8 cellular contexts compared by ENCODE assay signal in genomic region chr6:139882234-139882633, GRCh38.
DNase-seq lines count a peak whose midpoint lies in the region; ATAC-seq and TF ChIP-seq lines count a peak whose summit lies in the region.

No MANE protein-coding gene starts in this region.

- peaks cover 44% of the 10 kb centered on the region for H3K4me1 Mint-ChIP-seq in brain
- H3K4me1 Mint-ChIP-seq in mesothelial cell of epicardium: peaks cover 40% of the 10 kb centered on the region
- H3K4me1 Mint-ChIP-seq in stimulated activated effector memory CD8-positive, alpha-beta T cell treated with anti-CD3 and anti-CD28 coated beads, Interleukin-12 subunit alpha, Interleukin-12 subunit beta, amount 100 ng/mL, for 72 hours: no peaks in the 10 kb centered on the region
- peaks cover 2 to 11% (median 3%) of the 10 kb centered on the region in 3 donors for H3K4me1 Mint-ChIP-seq in T-cell

- H3K27me3 Mint-ChIP-seq in brain (no peaks in the 10 kb centered on the region), mesothelial cell of epicardium (ENCODE audit: low read depth) (no peaks in the 10 kb centered on the region), T-cell (peaks cover 0 to 10% of the 10 kb centered on the region in 2 donors)

- H3K27me3 ChIP-seq in BLaER1 treated with 17β-estradiol and CSF1 and Interleukin-3, amounts not matched to agents 10 nM and 100 nM: no peaks in the 10 kb centered on the region
- H3K27me3 ChIP-seq in HUES48 (ENCODE audit: control insufficient read depth, insufficient read depth, low read length): no peaks in the 10 kb centered on the region

- peak in 1 of 2 experiments; percentile 40 for DNase-seq in mesothelial cell of epicardium (ENCODE audit: low spot score in 2 of 2, unreplicated experiment in 2 of 2)
- DNase-seq in medulla oblongata (ENCODE audit: extremely low spot score): no peak
- DNase-seq in stimulated activated effector memory CD8-positive, alpha-beta T cell treated with anti-CD3 and anti-CD28 coated beads, Interleukin-12 subunit alpha, Interleukin-12 subunit beta, amount 100 ng/mL, for 72 hours (ENCODE audit: low spot score in 2 of 2): no peak
- DNase-seq in T-cell: no peak

- TF ChIP-seq CTCF in brain (conservative IDR thresholded peaks at IDR 0.05) (no peak), mesothelial cell of epicardium (IDR thresholded peaks at IDR 0.05; ENCODE audit: unreplicated experiment) (no peak)

- no peaks in the 10 kb centered on the region for H3K9me3 ChIP-seq in BLaER1 treated with 17β-estradiol and CSF1 and Interleukin-3, amounts not matched to agents 10 nM and 100 nM (replicated peaks in 1 of 11)
- H3K9me3 ChIP-seq in HUES48 (ENCODE audit: control insufficient read depth, insufficient read depth, low read length): no peaks in the 10 kb centered on the region

- CTCF ChIA-PET in T-cell (lab: Charles Lee): interaction anchor here in 1 of 2 donors (0.6 kb wide), 1 partner anchor 391 kb away, joined by 5 read pairs; no protein-coding TSS in a partner anchor

- peaks cover 14 to 45% (median 16%) of the 10 kb centered on the region in 10 experiments for H3K4me1 ChIP-seq in BLaER1 treated with 17β-estradiol and CSF1 and Interleukin-3, amounts not matched to agents 10 nM and 100 nM
- H3K4me1 ChIP-seq in HUES48 (ENCODE audit: control insufficient read depth, insufficient read depth, low read length): peaks cover 57% of the 10 kb centered on the region

- H3K4me2 ChIP-seq in BLaER1 treated with 17β-estradiol and CSF1 and Interleukin-3, amounts not matched to agents 10 nM and 100 nM: peak overlapping the region; percentile 2 to 82 (median 31); a peak in 16 of 22 replicates

- H3K4me3 ChIP-seq in BLaER1 treated with 17β-estradiol and CSF1 and Interleukin-3, amounts not matched to agents 10 nM and 100 nM: no peak overlapping the region
- H3K4me3 ChIP-seq in HUES48 (ENCODE audit: low read depth, low read length): 0 out of 2 replicates have a peak overlapping the region, but pooled peaks have one; percentile 8

- no peaks in the 10 kb centered on the region for H4K20me1 ChIP-seq in BLaER1 treated with 17β-estradiol and CSF1 and Interleukin-3, amounts not matched to agents 10 nM and 100 nM

- ATAC-seq in HG03442 (IDR thresholded peaks at IDR 0.05; ENCODE audit: unreplicated experiment) (no peak), T-cell (replicated peaks in 1 of 4) (no peak)
- ATAC-seq in stimulated activated effector memory CD8-positive, alpha-beta T cell treated with anti-CD3 and anti-CD28 coated beads, Interleukin-12 subunit alpha, Interleukin-12 subunit beta, amount 100 ng/mL, for 72 hours: no peak

- H3K36me3 Mint-ChIP-seq in brain (no peaks in the 10 kb centered on the region), mesothelial cell of epicardium (no peaks in the 10 kb centered on the region), T-cell (no peaks in the 10 kb centered on the region)
- H3K36me3 Mint-ChIP-seq in stimulated activated effector memory CD8-positive, alpha-beta T cell treated with anti-CD3 and anti-CD28 coated beads, Interleukin-12 subunit alpha, Interleukin-12 subunit beta, amount 100 ng/mL, for 72 hours: no peaks in the 10 kb centered on the region

- no peaks in the 10 kb centered on the region for H3K36me3 ChIP-seq in BLaER1 treated with 17β-estradiol and CSF1 and Interleukin-3, amounts not matched to agents 10 nM and 100 nM
- no peaks in the 10 kb centered on the region for H3K36me3 ChIP-seq in HUES48 (ENCODE audit: control insufficient read depth, insufficient read depth, low read length)

- peaks cover 0 to 2% (median 0%) of the 10 kb centered on the region in 5 experiments for H3K9me3 Mint-ChIP-seq in brain
- no peaks in the 10 kb centered on the region for H3K9me3 Mint-ChIP-seq in mesothelial cell of epicardium
- H3K9me3 Mint-ChIP-seq in stimulated activated effector memory CD8-positive, alpha-beta T cell treated with anti-CD3 and anti-CD28 coated beads, Interleukin-12 subunit alpha, Interleukin-12 subunit beta, amount 100 ng/mL, for 72 hours: no peaks in the 10 kb centered on the region
- no peaks in the 10 kb centered on the region for H3K9me3 Mint-ChIP-seq in T-cell

- POLR2A ChIA-PET in T-cell (lab: Charles Lee): no interaction called here

- peak overlapping the region in 3 of 5 experiments; percentile 1 to 50 (median 44) for H3K4me3 Mint-ChIP-seq in brain
- H3K4me3 Mint-ChIP-seq in mesothelial cell of epicardium: peak overlapping the region; percentile 10
- H3K4me3 Mint-ChIP-seq in stimulated activated effector memory CD8-positive, alpha-beta T cell treated with anti-CD3 and anti-CD28 coated beads, Interleukin-12 subunit alpha, Interleukin-12 subunit beta, amount 100 ng/mL, for 72 hours: no peak overlapping the region
- H3K4me3 Mint-ChIP-seq in T-cell: peak overlapping the region in 1 of 3 donors; percentile 6

- H3K27ac Mint-ChIP-seq in brain (peak overlapping the region; percentile 57 to 97 (median 82)), mesothelial cell of epicardium (peak overlapping the region; percentile 86), T-cell (no peak overlapping the region)
- no peak overlapping the region for H3K27ac Mint-ChIP-seq in stimulated activated effector memory CD8-positive, alpha-beta T cell treated with anti-CD3 and anti-CD28 coated beads, Interleukin-12 subunit alpha, Interleukin-12 subunit beta, amount 100 ng/mL, for 72 hours

- H3K27ac ChIP-seq in BLaER1 treated with 17β-estradiol and CSF1 and Interleukin-3, amounts not matched to agents 10 nM and 100 nM: no peak overlapping the region
- peak overlapping the region; percentile 59 for H3K27ac ChIP-seq in HUES48 (ENCODE audit: low read depth, low read length)

- H3K9ac ChIP-seq in BLaER1 treated with 17β-estradiol and CSF1 and Interleukin-3, amounts not matched to agents 10 nM and 100 nM: no peak overlapping the region
- no peak overlapping the region for H3K9ac ChIP-seq in HUES48 (ENCODE audit: low read depth, low read length)

Comparison
In these comparisons a context has a peak if more than half of its experiments do, and no peak if none do; other contexts are left out.
1. H3K27ac Mint-ChIP-seq: peak in brain (5 of 5) and mesothelial cell of epicardium (single experiment); none in stimulated activated effector memory CD8-positive, alpha-beta T cell treated with anti-CD3 and anti-CD28 coated beads, Interleukin-12 subunit alpha, Interleukin-12 subunit beta, amount 100 ng/mL, for 72 hours (single experiment) and T-cell (0 of 2).